Comparison of ENCODE assay signal across 10 cellular contexts in the genomic region with DNA sequence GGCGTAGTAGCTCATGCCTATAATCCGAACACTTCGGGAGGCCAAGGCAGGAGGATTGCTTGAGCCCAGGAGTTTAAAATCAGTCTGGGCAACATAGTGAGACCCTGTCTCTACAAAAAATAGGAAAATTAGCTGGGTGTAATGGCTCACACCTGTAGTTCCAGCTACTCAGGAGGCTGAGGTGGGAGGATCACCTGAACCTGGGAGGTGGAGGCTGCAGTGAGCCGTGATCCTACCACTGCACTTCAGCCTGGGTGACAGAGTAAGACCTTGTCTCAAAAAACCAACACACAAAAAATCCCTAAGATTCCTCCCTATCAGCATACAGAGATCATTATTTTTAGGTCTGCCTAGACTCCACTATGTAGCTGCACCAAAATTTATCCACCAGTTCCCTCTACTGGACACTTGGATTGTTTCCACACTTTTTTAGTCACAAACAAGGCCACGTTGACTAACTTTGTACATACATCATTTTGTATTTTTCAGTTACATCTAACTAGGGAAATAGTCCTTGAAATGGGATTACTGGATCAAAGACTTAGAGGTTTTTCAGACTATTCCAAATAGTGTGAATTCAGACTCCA. TPM values are rescaled to one million over a fixed set of nuclear protein-coding genes. Genes with fewer than 3 reads are reported as not detected.
A peak's percentile ranks its signal among the peaks of the same experiment; 100 is the strongest.
DNase-seq lines count a peak whose midpoint lies in the region; ATAC-seq and TF ChIP-seq lines count a peak whose summit lies in the region.
"Had no signal": no experiment of that assay in that cellular context is flagged by ENCODE, and none has a peak within 500 bp of the region (broad histone marks: within the 10 kb centered on the region; RNA-seq: fewer than 3 reads in every experiment).

No MANE protein-coding gene starts in this region.

- peaks cover 4% of the 10 kb centered on the region for H3K36me3 Mint-ChIP-seq in T-helper 17 cell (ENCODE audit: low read depth)

- peaks cover 26% of the 10 kb centered on the region for H3K4me1 Mint-ChIP-seq in T-helper 17 cell

- peak; percentile 39 for DNase-seq in AG09309 (ENCODE audit: low read depth)
- no peak for DNase-seq in T-helper 17 cell
- DNase-seq in glomerular visceral epithelial cell (ENCODE audit: extremely low spot score) = peak; percentile 34
- DNase-seq in SK-N-DZ (ENCODE audit: low spot score) = no peak
- DNase-seq in stimulated activated CD4-positive, alpha-beta T cell treated with anti-CD3 and anti-CD28 coated beads, Interleukin-2, amount 100 ng/mL, for 24 hours = no peak
- no peak for DNase-seq in HAP-1 (ENCODE audit: low spot score in 2 of 2)
- DNase-seq: aorta, transverse colon had no signal

- H3K27me3 Mint-ChIP-seq in T-helper 17 cell = no peaks in the 10 kb centered on the region

- H3K9me3 ChIP-seq in T-helper 17 cell (ENCODE audit: control insufficient read depth, low read length, poor library complexity, severe bottlenecking) (no peaks in the 10 kb centered on the region), HAP-1 (no peaks in the 10 kb centered on the region)
- H3K9me3 ChIP-seq: transverse colon had no signal

- peaks cover 6% of the 10 kb centered on the region for H3K4me1 ChIP-seq in HAP-1

- ATAC-seq in T-helper 17 cell (no peak), GM18909 (IDR thresholded peaks at IDR 0.05; ENCODE audit: poor library complexity, unreplicated experiment) (no peak)

- no peak overlapping the region for H3K4me3 Mint-ChIP-seq in T-helper 17 cell

- no peaks in the 10 kb centered on the region for H3K27me3 ChIP-seq in HAP-1 (ENCODE audit: low read depth)
- H3K27me3 ChIP-seq: transverse colon had no signal

- peak overlapping the region; percentile 57 for H3K27ac Mint-ChIP-seq in T-helper 17 cell

- TF ChIP-seq CTCF in AG09309 (IDR thresholded peaks at IDR 0.05; ENCODE audit: control insufficient read depth, insufficient read depth, low read depth, low read length, missing control alignments) = peak; percentile 41
- 0 out of 3 replicates have a peak, but pooled peaks have one; percentile 12 for TF ChIP-seq CTCF in GM12872 (IDR thresholded peaks at IDR 0.05; ENCODE audit: insufficient read depth, low read depth, low read length)

- in situ Hi-C loops in HAP-1 (cut with MboI; ENCODE audit: low sequenced_read_pairs) = no loop called here

- H3K4me3 ChIP-seq in AG09309 (ENCODE audit: control insufficient read depth, low read depth, low read length) (no peak overlapping the region), HAP-1 (no peak overlapping the region)
- H3K4me3 ChIP-seq: transverse colon had no signal

- peaks cover 60% of the 10 kb centered on the region for H3K36me3 ChIP-seq in HAP-1 (replicated peaks)
- H3K36me3 ChIP-seq: transverse colon had no signal

RNA-seq across cellular contexts. Expression of gene PHF1, which starts 3.6 kb away (rescaled TPM):
- 100 to 1,000 TPM; 448 to 472 TPM for total RNA-seq in T-helper 17 cell
- polyA plus RNA-seq in SK-N-DZ (2014; cell fraction: cytosol; rRNA removed) = 34.8 and 38.5 TPM in 2 replicates
- polyA plus RNA-seq in SK-N-DZ (2014; cell fraction: nucleus; rRNA removed) = 264 and 294 TPM in 2 replicates

RNA-seq across cellular contexts. Expression of gene CUTA, which starts 10.7 kb away (rescaled TPM):
- total RNA-seq in T-helper 17 cell = 100 to 1,000 TPM; 195 to 196 TPM
- polyA plus RNA-seq in SK-N-DZ (2014; cell fraction: cytosol; rRNA removed) = 267 and 272 TPM in 2 replicates
- 200 and 234 TPM in 2 replicates for polyA plus RNA-seq in SK-N-DZ (2014; cell fraction: nucleus; rRNA removed)

RNA-seq across cellular contexts. Expression of gene SYNGAP1, which starts 12.6 kb away (rescaled TPM):
- 10 to 100 TPM; 82.3 to 83.9 TPM for total RNA-seq in T-helper 17 cell
- 6.5 and 8.6 TPM in 2 replicates for polyA plus RNA-seq in SK-N-DZ (2014; cell fraction: cytosol; rRNA removed)
- polyA plus RNA-seq in SK-N-DZ (2014; cell fraction: nucleus; rRNA removed) = 18.6 and 35.4 TPM in 2 replicates

RNA-seq across cellular contexts. Expression of gene KIFC1, which starts 15.6 kb away (rescaled TPM):
- 1 to 10 TPM; 1.3 to 3.7 TPM for total RNA-seq in T-helper 17 cell
- 130 and 153 TPM in 2 replicates for polyA plus RNA-seq in SK-N-DZ (2014; cell fraction: cytosol; rRNA removed)
- polyA plus RNA-seq in SK-N-DZ (2014; cell fraction: nucleus; rRNA removed) = 192 and 214 TPM in 2 replicates

RNA-seq across cellular contexts. Expression of gene ZBTB9, which starts 47.2 kb away (rescaled TPM):
- total RNA-seq in T-helper 17 cell = 1 to 10 TPM; 3.9 to 4.4 TPM
- polyA plus RNA-seq in SK-N-DZ (2014; cell fraction: cytosol; rRNA removed) = 7.4 and 7.6 TPM in 2 replicates
- polyA plus RNA-seq in SK-N-DZ (2014; cell fraction: nucleus; rRNA removed) = 11.4 and 23.1 TPM in 2 replicates

Comparison
In these comparisons a context has a peak if more than half of its experiments do, and no peak if none do; other contexts are left out.
1. DNase-seq: peak in AG09309 (single experiment) and glomerular visceral epithelial cell (single experiment); none in T-helper 17 cell (0 of 3), SK-N-DZ (single experiment), stimulated activated CD4-positive, alpha-beta T cell treated with anti-CD3 and anti-CD28 coated beads, Interleukin-2, amount 100 ng/mL, for 24 hours (0 of 2) and HAP-1 (0 of 2).